ENCODE assay signal across 1 cellular context in the genomic region with DNA sequence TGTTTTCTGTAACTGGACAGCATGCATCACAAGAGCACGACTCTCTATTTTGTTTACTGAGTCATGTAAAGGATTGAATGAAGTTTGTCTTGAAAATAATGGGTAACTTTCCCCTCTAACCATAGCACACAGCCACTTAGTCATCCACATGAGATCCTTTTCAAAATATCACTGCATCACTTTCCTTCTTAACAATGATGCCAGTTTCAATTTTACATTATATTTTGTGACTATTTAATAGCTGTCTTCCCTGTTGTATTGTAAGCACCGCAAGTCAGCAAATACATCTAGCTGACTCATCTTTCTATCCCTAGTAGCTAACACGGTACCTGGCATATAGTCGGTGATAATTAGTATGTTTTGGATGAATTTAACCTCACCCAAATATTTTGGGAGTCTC.
A peak's percentile ranks its signal among the peaks of the same experiment; 100 is the strongest.
TF ChIP-seq lines count a peak whose summit lies in the region.

No MANE protein-coding gene starts in this region.

TF ChIP-seq in IMR-90, 13 proteins besides CTCF, POLR2A, EP300 and RAD21 (continued from another document):
- peak; percentile 15; the same call in 1 of the 2 replicates for TF ChIP-seq MAFK (IDR thresholded peaks at IDR 0.05; ENCODE audit: low read depth, low read length)
